13 cellular contexts compared by ENCODE assay signal in genomic region chr1:41861509-41862410, GRCh38. TPM values are rescaled to one million over a fixed set of nuclear protein-coding genes. Genes with fewer than 3 reads are reported as not detected.
A peak's percentile ranks its signal among the peaks of the same experiment; 100 is the strongest.
DNase-seq lines count a peak whose midpoint lies in the region; ATAC-seq, FAIRE-seq and TF ChIP-seq lines count a peak whose summit lies in the region.
"Had no signal": no experiment of that assay in that cellular context is flagged by ENCODE, and none has a peak within 500 bp of the region (broad histone marks: within the 10 kb centered on the region; RNA-seq: fewer than 3 reads in every experiment).

No MANE protein-coding gene starts in this region.

- H3K4me3 Mint-ChIP-seq in Calu3 (ENCODE audit: low read depth, unreplicated experiment), result no peak overlapping the region
- peak overlapping the region; percentile 79 for H3K4me3 Mint-ChIP-seq in HFFc6
- no peak overlapping the region for H3K4me3 Mint-ChIP-seq in activated CD8-positive, alpha-beta T cell treated with anti-CD3 and anti-CD28 coated beads for 36 hours

- H3K9me3 ChIP-seq in keratinocyte (ENCODE audit: control insufficient read depth, low read depth, low read length) (no peaks in the 10 kb centered on the region), left lung (no peaks in the 10 kb centered on the region)

- H3K27me3 Mint-ChIP-seq in Calu3 (ENCODE audit: unreplicated experiment) (no peaks in the 10 kb centered on the region), HFFc6 (ENCODE audit: insufficient read depth) (peaks cover 4% of the 10 kb centered on the region; the same call in 1 of the 2 replicates)
- no peaks in the 10 kb centered on the region for H3K27me3 Mint-ChIP-seq in activated CD8-positive, alpha-beta T cell treated with anti-CD3 and anti-CD28 coated beads for 36 hours

- H3K4me3 ChIP-seq in keratinocyte (ENCODE audit: control insufficient read depth in 2 of 3, extremely low read depth in 1 of 3, insufficient read depth in 2 of 3, low read depth in 1 of 3, low read length in 3 of 3), result no peak overlapping the region
- no peak overlapping the region for H3K4me3 ChIP-seq in left lung
- H3K4me3 ChIP-seq: hepatocyte had no signal

- no peak for ATAC-seq in activated CD8-positive, alpha-beta T cell treated with anti-CD3 and anti-CD28 coated beads for 36 hours
- ATAC-seq in left lung, result no peak
- ATAC-seq in GM19324 (IDR thresholded peaks at IDR 0.05; ENCODE audit: low FRiP score, unreplicated experiment), result no peak
- no peak for ATAC-seq in GM18909 (IDR thresholded peaks at IDR 0.05; ENCODE audit: poor library complexity, unreplicated experiment)

- intact Hi-C loops in Calu3 (cut with micrococcal nuclease; ENCODE audit: unreplicated experiment), result no loop called here
- intact Hi-C loops in activated CD8-positive, alpha-beta T cell treated with anti-CD3 and anti-CD28 coated beads for 36 hours (cut with micrococcal nuclease), result loop anchor here (2.0 to 10.0 kb wide), 4 partner anchors 49 to 287 kb away; no protein-coding TSS in a partner anchor
- intact Hi-C loops in left lung (cut with DNase I), result no loop called here

- H3K36me3 ChIP-seq in keratinocyte (ENCODE audit: control insufficient read depth in 2 of 2, extremely low read depth in 1 of 2, insufficient read depth in 2 of 2, low read length in 2 of 2) (no peaks in the 10 kb centered on the region), left lung (no peaks in the 10 kb centered on the region)

- DNase-seq in Calu3 (no peak), HFFc6 (no peak), keratinocyte (ENCODE audit: low read depth, low spot score) (no peak), SKM-1 (lab: John Stamatoyannopoulos, UW; ENCODE audit: unreplicated experiment) (no peak), left lung (no peak)
- DNase-seq in activated CD8-positive, alpha-beta T cell treated with anti-CD3 and anti-CD28 coated beads for 36 hours, result no peak
- DNase-seq: activated effector memory CD4-positive, alpha-beta T cell treated with Interleukin-2 at 50 U/mL for 16 hours; effector CD4-positive, alpha-beta T cell; NCI-H748 treated with DMSO at 0.1 percent for 48 hours had no signal

- no peaks in the 10 kb centered on the region for H3K9me1 ChIP-seq in keratinocyte (ENCODE audit: control insufficient read depth, extremely low read depth, insufficient read depth, low read length)

- H3K79me2 ChIP-seq in keratinocyte (ENCODE audit: control insufficient read depth, insufficient read depth, low read length), result no peaks in the 10 kb centered on the region
- H3K79me2 ChIP-seq: hepatocyte had no signal

- H3K36me3 Mint-ChIP-seq in Calu3 (ENCODE audit: insufficient read depth, unreplicated experiment) (no peaks in the 10 kb centered on the region), HFFc6 (ENCODE audit: low read depth) (no peaks in the 10 kb centered on the region; the same call in 1 of the 2 replicates)
- H3K36me3 Mint-ChIP-seq in activated CD8-positive, alpha-beta T cell treated with anti-CD3 and anti-CD28 coated beads for 36 hours (ENCODE audit: low read depth), result no peaks in the 10 kb centered on the region

- CTCF ChIA-PET in Calu3 (lab: Charles Lee), result no interaction called here
- CTCF ChIA-PET in activated CD8-positive, alpha-beta T cell treated with anti-CD3 and anti-CD28 coated beads for 36 hours (lab: Charles Lee), result interaction anchor here (0.9 to 2.5 kb wide), 4 partner anchors 30 to 288 kb away, joined by 3 to 6 read pairs (median 5); no protein-coding TSS in a partner anchor

- H3K9me3 Mint-ChIP-seq in Calu3 (ENCODE audit: low read depth, unreplicated experiment) (no peaks in the 10 kb centered on the region), HFFc6 (no peaks in the 10 kb centered on the region)
- no peaks in the 10 kb centered on the region for H3K9me3 Mint-ChIP-seq in activated CD8-positive, alpha-beta T cell treated with anti-CD3 and anti-CD28 coated beads for 36 hours

- H3K27me3 ChIP-seq in keratinocyte (ENCODE audit: control insufficient read depth, extremely low read depth, insufficient read depth, low read length) (no peaks in the 10 kb centered on the region), left lung (no peaks in the 10 kb centered on the region)
- H3K27me3 ChIP-seq: hepatocyte had no signal

- dilution Hi-C loops in keratinocyte (cut with MboI; ENCODE audit: extremely low pct_ligation_motif_present, low sequenced_read_pairs), result no loop called here

- no peak for TF ChIP-seq CTCF in Calu3 (IDR thresholded peaks at IDR 0.05; ENCODE audit: unreplicated experiment)
- TF ChIP-seq CTCF in HFFc6 (IDR thresholded peaks at IDR 0.05), result no peak
- no peak for TF ChIP-seq CTCF in activated CD8-positive, alpha-beta T cell treated with anti-CD3 and anti-CD28 coated beads for 36 hours (IDR thresholded peaks at IDR 0.05)
- no peak for TF ChIP-seq CTCF in keratinocyte (optimal IDR thresholded peaks at IDR 0.05 in 1 of 3, IDR thresholded peaks at IDR 0.05 in 1 of 3, conservative IDR thresholded peaks at IDR 0.05 in 1 of 3; ENCODE audit: extremely low read depth in 1 of 3, insufficient read depth in 2 of 3, low read length in 3 of 3)
- no peak for TF ChIP-seq CTCF in left lung (IDR thresholded peaks at IDR 0.05)

- H3K9ac ChIP-seq in keratinocyte (ENCODE audit: control insufficient read depth, extremely low read depth, insufficient read depth, low read length), result peak overlapping the region; percentile 7

- peaks cover 36% of the 10 kb centered on the region for H3K4me1 ChIP-seq in keratinocyte (ENCODE audit: control insufficient read depth, extremely low read depth, insufficient read depth, low read length)
- peaks cover 8 to 22% of the 10 kb centered on the region in 2 donors for H3K4me1 ChIP-seq in left lung

- peak overlapping the region; percentile 11 for H3K4me2 ChIP-seq in keratinocyte (ENCODE audit: control insufficient read depth, extremely low read depth, insufficient read depth, low read depth, low read length)
- H3K4me2 ChIP-seq: hepatocyte had no signal

- FAIRE-seq in keratinocyte (lab: Jason Lieb, UNC), result peak; percentile 17
- FAIRE-seq: GM18507 had no signal

- H2AFZ ChIP-seq in keratinocyte (ENCODE audit: control insufficient read depth, low read length), result no peak overlapping the region
- H2AFZ ChIP-seq: hepatocyte had no signal

- H3K27ac ChIP-seq in keratinocyte (ENCODE audit: control insufficient read depth, insufficient read depth, low read length) (peak overlapping the region; percentile 30), left lung (no peak overlapping the region)
- H3K27ac ChIP-seq: hepatocyte had no signal

- no peaks in the 10 kb centered on the region for H4K20me1 ChIP-seq in keratinocyte (ENCODE audit: control insufficient read depth, extremely low read depth, insufficient read depth, low read length)

- POLR2A ChIA-PET in activated CD8-positive, alpha-beta T cell treated with anti-CD3 and anti-CD28 coated beads for 36 hours (lab: Charles Lee), result interaction anchor here (0.6 to 2.0 kb wide), 5 partner anchors 30 to 171 kb away, joined by 3 to 4 read pairs (median 3); no protein-coding TSS in a partner anchor

- H3K4me1 Mint-ChIP-seq in Calu3 (ENCODE audit: low read depth, unreplicated experiment), result peaks cover 35% of the 10 kb centered on the region
- peaks cover 58% of the 10 kb centered on the region for H3K4me1 Mint-ChIP-seq in HFFc6 (ENCODE audit: low read depth)
- H3K4me1 Mint-ChIP-seq in activated CD8-positive, alpha-beta T cell treated with anti-CD3 and anti-CD28 coated beads for 36 hours (ENCODE audit: low read depth), result peaks cover 41% of the 10 kb centered on the region

- H3K27ac Mint-ChIP-seq in Calu3 (ENCODE audit: unreplicated experiment) (peak overlapping the region; percentile 4), HFFc6 (peak overlapping the region; percentile 88)
- H3K27ac Mint-ChIP-seq in activated CD8-positive, alpha-beta T cell treated with anti-CD3 and anti-CD28 coated beads for 36 hours, result peak overlapping the region; percentile 85

- no TSS peak for BruUV-seq in Calu3 (replicated peaks; lab: Mats Ljungman, UMichigan)

RNA-seq across cellular contexts. Expression of gene HIVEP3, which starts 57.0 kb away (rescaled TPM):
- total RNA-seq in Calu3 (2022) (5.6 and 9.0 TPM in 2 replicates), left lung (10 to 100 TPM in 1 of 2 donors, 1 to 10 TPM in 1; 9.8 to 15.6 TPM)
- total RNA-seq in HFFc6 (2021; fragmentation: NEBNext Ultra II Directional; extraction: Animal tissue kit (Norgen Biotek cat#: 25700)), result 1 to 10 TPM; 7.0 to 9.7 (median 7.9) TPM
- total RNA-seq in activated CD8-positive, alpha-beta T cell treated with anti-CD3 and anti-CD28 coated beads for 36 hours, result 10 to 100 TPM; 18.6 to 20.4 TPM
- polyA plus RNA-seq in keratinocyte, result 0.64 to 3.5 TPM (median 1.1 TPM) in 3 replicates
- 0.37 TPM for polyA plus RNA-seq in keratinocyte (2011; ENCODE audit: low read depth)
- polyA plus RNA-seq in keratinocyte (2011; cell fraction: cytosol; rRNA removed), result 1.8 TPM in 2 replicates
- polyA plus RNA-seq in keratinocyte (2011; cell fraction: nucleus; rRNA removed), result 2.3 and 3.0 TPM in 2 replicates
- polyA plus RNA-seq in keratinocyte (2012; ENCODE audit: low replicate concordance), result 0.68 and 2.4 TPM in 2 replicates
- polyA minus RNA-seq in keratinocyte, result 1.8 to 4.6 TPM (median 3.2 TPM) in 3 replicates
- polyA minus RNA-seq in keratinocyte (2011; cell fraction: cytosol; rRNA and poly(A)+ RNA removed), result 0.77 TPM
- polyA minus RNA-seq in keratinocyte (2011; cell fraction: nucleus; rRNA and poly(A)+ RNA removed), result 1.1 and 2.4 TPM in 2 replicates

Comparison
In these comparisons a context has a peak if more than half of its experiments do, and no peak if none do; other contexts are left out.
1. H3K27ac Mint-ChIP-seq: peak in every context shown above with its lines; median percentile 88 in HFFc6; 85 in activated CD8-positive, alpha-beta T cell treated with anti-CD3 and anti-CD28 coated beads for 36 hours; 4 in Calu3.